8 cellular contexts compared by ENCODE assay signal in genomic region chr2:38875576-38876367, GRCh38. TPM values are rescaled to one million over a fixed set of nuclear protein-coding genes. Genes with fewer than 3 reads are reported as not detected.
DNase-seq lines count a peak whose midpoint lies in the region; ATAC-seq and TF ChIP-seq lines count a peak whose summit lies in the region.

TSS of gene DHX57 (minus strand) at chr2:38875934. CDS start at chr2:38868405, 7,529 bp downstream.
TSS of gene MORN2 (plus strand) at chr2:38875976.

- no peaks in the 10 kb centered on the region for H3K27me3 Mint-ChIP-seq in T-helper 17 cell

- peak within 1 kb of the TSS; percentile 97 for H3K4me3 Mint-ChIP-seq in T-helper 17 cell

- TF ChIP-seq POLR2A in uterus (IDR thresholded peaks at IDR 0.05), result peak in 1 of 2 donors; percentile 36

- H3K27me3 ChIP-seq in rectal smooth muscle tissue (ENCODE audit: control insufficient read depth, insufficient read depth, low read length), result no peaks in the 10 kb centered on the region
- H3K27me3 ChIP-seq in uterus, result no peaks in the 10 kb centered on the region

- H3K27ac Mint-ChIP-seq in T-helper 17 cell, result peak within 1 kb of the TSS; percentile 99

- peak within 1 kb of the TSS; percentile 25 for H3K9ac ChIP-seq in rectal smooth muscle tissue (ENCODE audit: low read length)

- H3K9me3 ChIP-seq in T-helper 17 cell (ENCODE audit: control insufficient read depth, low read length, poor library complexity, severe bottlenecking) (no peaks in the 10 kb centered on the region), uterus (no peaks in the 10 kb centered on the region)

- peaks cover 22% of the 10 kb centered on the region for H3K4me1 Mint-ChIP-seq in T-helper 17 cell

- H3K4me3 ChIP-seq in rectal smooth muscle tissue (ENCODE audit: low read length), result peak within 1 kb of the TSS; percentile 82
- peak within 1 kb of the TSS; percentile 62 to 82 for H3K4me3 ChIP-seq in uterus

- H3K4me1 ChIP-seq in rectal smooth muscle tissue (ENCODE audit: control insufficient read depth, insufficient read depth, low read length) (peaks cover 4% of the 10 kb centered on the region), uterus (no peaks in the 10 kb centered on the region)

- intact Hi-C loops in uterus (cut with DNase I; ENCODE audit: low total_unique reads), result no loop called here

- peak; percentile 96 for ATAC-seq in GM18499 (IDR thresholded peaks at IDR 0.05; ENCODE audit: insufficient read depth, unreplicated experiment)
- peak; percentile 100 for ATAC-seq in HG02870 (IDR thresholded peaks at IDR 0.05; ENCODE audit: unreplicated experiment)
- peak; percentile 98 for ATAC-seq in T-helper 17 cell

- H3K36me3 ChIP-seq in rectal smooth muscle tissue (ENCODE audit: control insufficient read depth, insufficient read depth, low read length) (no peaks in the 10 kb centered on the region), uterus (no peaks in the 10 kb centered on the region)

- no peaks in the 10 kb centered on the region for H3K36me3 Mint-ChIP-seq in T-helper 17 cell (ENCODE audit: low read depth)

- peak within 1 kb of the TSS; percentile 65 for H3K27ac ChIP-seq in rectal smooth muscle tissue (ENCODE audit: low read depth, low read length)
- peak within 1 kb of the TSS; percentile 66 to 74 for H3K27ac ChIP-seq in uterus

- DNase-seq in NCI-H146 (lab: John Stamatoyannopoulos, UW) (peak; percentile 85), T-helper 17 cell (peak; percentile 61 to 65 (median 62)), anterior cingulate cortex (lab: John Stamatoyannopoulos, UW) (peak; percentile 38 to 91 (median 77)), hepatic stellate cell (ENCODE audit: low spot score) (peak; percentile 95), uterus (peak; percentile 85 to 87)

- TF ChIP-seq CTCF in uterus (IDR thresholded peaks at IDR 0.05), result no peak

RNA-seq across cellular contexts. Expression of gene DHX57, which starts in this region (rescaled TPM):
- total RNA-seq in T-helper 17 cell (10 to 100 TPM; 13.8 to 20.0 TPM), uterus (10 to 100 TPM in 3 of 4 donors, 1 to 10 TPM in 1; 5.3 to 31.2 (median 18.6) TPM)

RNA-seq across cellular contexts. Expression of gene MORN2, which starts in this region (rescaled TPM):
- total RNA-seq in T-helper 17 cell (1 to 10 TPM; 1.4 to 2.7 TPM), uterus (10 to 100 TPM in 2 of 4 donors, 1 to 10 TPM in 2; 2.0 to 16.3 (median 10.6) TPM)

Comparison
In these comparisons a context has a peak if more than half of its experiments do, and no peak if none do; other contexts are left out.
1. Peak in every context shown above with its lines: DNase-seq, ATAC-seq, H3K4me3 ChIP-seq and H3K27ac ChIP-seq.